Comparison of ENCODE assay signal across 35 cellular contexts in the genomic region with DNA sequence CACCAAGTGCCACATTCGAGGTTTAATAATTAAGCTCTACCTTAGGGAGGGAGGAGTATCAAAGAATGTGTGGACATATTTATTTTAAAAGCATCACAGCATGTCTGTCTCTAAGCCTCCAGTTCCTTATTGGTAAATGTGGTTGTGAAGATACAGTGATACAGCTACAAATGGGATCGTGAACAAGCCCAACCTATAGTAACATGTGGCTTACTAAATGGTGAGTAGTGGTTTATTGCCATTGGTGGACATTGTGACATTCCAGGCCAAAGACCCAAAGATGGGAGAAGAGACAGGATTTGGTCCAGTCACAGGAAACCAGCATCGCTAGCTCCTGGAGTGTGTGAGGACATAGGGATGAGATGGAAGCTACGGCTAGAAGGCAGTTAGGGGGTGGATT.
"Had no signal": no experiment of that assay in that cellular context is flagged by ENCODE, and none has a peak within 500 bp of the region (broad histone marks: within the 10 kb centered on the region; RNA-seq: fewer than 3 reads in every experiment).

No MANE protein-coding gene starts in this region.

- H3K4me3 ChIP-seq: adrenal gland, body of pancreas, breast epithelium had no signal

- H3K27me3 ChIP-seq: adrenal gland, body of pancreas, brain microvascular endothelial cell, breast epithelium had no signal

- H3K9me3 ChIP-seq: adrenal gland, body of pancreas, breast epithelium had no signal

- H3K27ac ChIP-seq: adrenal gland, body of pancreas, brain microvascular endothelial cell, breast epithelium, VCaP had no signal

- H3K4me1 Mint-ChIP-seq: activated B cell treated with CpG ODN at 0.5 μM for 24 hours; activated CD4-positive, alpha-beta T cell treated with anti-CD3 and anti-CD28 coated beads, Interleukin-2, amount 10 ng/mL, durations not matched to agents 24 days and 14 days; activated naive CD8-positive, alpha-beta T cell treated with anti-CD3 and anti-CD28 coated beads for 36 hours; activated T-helper 17 cell treated with anti-CD3 and anti-CD28 coated beads, Interleukin-2, amount 50 U/mL, for 72 hours had no signal

- DNase-seq: activated B cell treated with CpG ODN at 0.5 μM for 24 hours; activated CD4-positive, alpha-beta memory T cell treated with anti-CD3 and anti-CD28 coated beads for 36 hours; activated CD4-positive, alpha-beta T cell treated with anti-CD3 and anti-CD28 coated beads for 4 hours; activated CD4-positive, alpha-beta T cell treated with anti-CD3 and anti-CD28 coated beads, Interleukin-2, amount 10 ng/mL, durations not matched to agents 24 days and 14 days; activated CD4-positive, alpha-beta T cell treated with anti-CD3 and anti-CD28 coated beads, Interleukin-2, amount 50 U/mL, for 1 hour; activated CD4-positive, alpha-beta T cell treated with anti-CD3 and anti-CD28 coated beads, Interleukin-2, amount 50 U/mL, for 4 hours; activated CD4-positive, CD25-positive, alpha-beta regulatory T cell treated with anti-CD3 and anti-CD28 coated beads, Interleukin-2, amount 50 U/mL, for 72 hours; activated CD8-positive, alpha-beta memory T cell treated with anti-CD3 and anti-CD28 coated beads, Interleukin-2, amount 50 U/mL, for 4 hours; activated CD8-positive, alpha-beta T cell treated with anti-CD3 and anti-CD28 coated beads for 36 hours; activated effector memory CD4-positive, alpha-beta T cell treated with anti-CD3 and anti-CD28 coated beads, Interleukin-2, amount 50 U/mL, for 16 hours; activated gamma-delta T cell treated with Interleukin-2 at 50 U/mL for 16 hours; activated naive CD4-positive, alpha-beta T cell; activated naive CD4-positive, alpha-beta T cell treated with anti-CD3 and anti-CD28 coated beads for 36 hours; activated naive CD4-positive, alpha-beta T cell treated with anti-CD3 and anti-CD28 coated beads, Interleukin-2, amount 50 U/mL, for 16 hours; activated naive CD8-positive, alpha-beta T cell treated with anti-CD3 and anti-CD28 coated beads for 36 hours; activated T-cell treated with anti-CD3 and anti-CD28 coated beads for 4 hours; activated T-cell treated with anti-CD3 and anti-CD28 coated beads, Interleukin-2, amount 50 U/mL, for 1 hour; activated T-cell treated with anti-CD3 and anti-CD28 coated beads, Interleukin-2, amount 50 U/mL, for 4 hours; activated T-cell treated with anti-CD3 and anti-CD28 coated beads, Interleukin-2, amount 50 U/mL, for 72 hours; adrenal gland; amniotic stem cell; aorta; body of pancreas; brain microvascular endothelial cell; central memory CD4-positive, alpha-beta T cell; T-helper 1 cell; T-helper 2 cell; T-helper 9 cell had no signal

- H3K9me3 Mint-ChIP-seq: T-helper 2 cell treated with Interferon-gamma antibody and Interleukin-4, amounts not matched to agents 5 μg/mL and 100 μg/mL, for 36 hours had no signal

- H3K27ac Mint-ChIP-seq: activated B cell treated with CpG ODN at 0.5 μM for 24 hours; activated CD4-positive, alpha-beta memory T cell treated with anti-CD3 and anti-CD28 coated beads for 36 hours; activated CD4-positive, alpha-beta T cell treated with anti-CD3 and anti-CD28 coated beads, Interleukin-2, amount 10 ng/mL, durations not matched to agents 24 days and 14 days; activated CD8-positive, alpha-beta T cell treated with anti-CD3 and anti-CD28 coated beads for 36 hours; activated naive CD4-positive, alpha-beta T cell treated with anti-CD3 and anti-CD28 coated beads for 36 hours; activated naive CD4-positive, alpha-beta T cell treated with anti-CD3 and anti-CD28 coated beads, Interleukin-2, amount 50 U/mL, for 72 hours; activated naive CD8-positive, alpha-beta T cell treated with anti-CD3 and anti-CD28 coated beads for 36 hours; activated T-cell treated with anti-CD3 and anti-CD28 coated beads, Interleukin-2, amount 50 U/mL, for 72 hours; activated T-helper 1 cell treated with anti-CD3 and anti-CD28 coated beads, Interleukin-12 subunit alpha, Interleukin-12 subunit beta, Interleukin-2, Interleukin-4 antibody, amounts not matched to agents 30 ng/mL and 10 ng/mL and 1 ng/mL, durations not matched to agents 14 hours and 24 hours and 36 hours; activated T-helper 17 cell treated with anti-CD3 and anti-CD28 coated beads, Interleukin-2, amount 50 U/mL, for 72 hours; T-helper 1 cell treated with Interleukin-12 subunit alpha and Interleukin-12 subunit beta and Interleukin-4 antibody, amounts not matched to agents 30 μg/mL and 1 μg/mL, for 36 hours; T-helper 2 cell treated with Interferon-gamma antibody and Interleukin-4, amounts not matched to agents 5 μg/mL and 100 μg/mL, for 36 hours had no signal

- H3K36me3 ChIP-seq: adrenal gland, brain microvascular endothelial cell, breast epithelium had no signal

- H3K27me3 Mint-ChIP-seq: activated B cell treated with CpG ODN at 0.5 μM for 24 hours; activated CD4-positive, alpha-beta memory T cell treated with anti-CD3 and anti-CD28 coated beads for 36 hours; activated CD4-positive, alpha-beta T cell treated with anti-CD3 and anti-CD28 coated beads, Interleukin-2, amount 10 ng/mL, durations not matched to agents 24 days and 14 days; activated CD8-positive, alpha-beta T cell treated with anti-CD3 and anti-CD28 coated beads for 36 hours; activated naive CD8-positive, alpha-beta T cell treated with anti-CD3 and anti-CD28 coated beads for 36 hours; activated T-helper 17 cell treated with anti-CD3 and anti-CD28 coated beads, Interleukin-2, amount 50 U/mL, for 72 hours had no signal

- H3K4me3 Mint-ChIP-seq: activated B cell treated with CpG ODN at 0.5 μM for 24 hours; activated CD4-positive, alpha-beta memory T cell treated with anti-CD3 and anti-CD28 coated beads for 36 hours; activated CD4-positive, alpha-beta T cell treated with anti-CD3 and anti-CD28 coated beads, Interleukin-2, amount 10 ng/mL, durations not matched to agents 24 days and 14 days; activated CD8-positive, alpha-beta T cell treated with anti-CD3 and anti-CD28 coated beads for 36 hours; activated naive CD4-positive, alpha-beta T cell treated with anti-CD3 and anti-CD28 coated beads for 36 hours; activated naive CD8-positive, alpha-beta T cell treated with anti-CD3 and anti-CD28 coated beads for 36 hours; activated T-cell treated with anti-CD3 and anti-CD28 coated beads, Interleukin-2, amount 50 U/mL, for 4 hours; activated T-cell treated with anti-CD3 and anti-CD28 coated beads, Interleukin-2, amount 50 U/mL, for 72 hours; activated T-helper 1 cell treated with anti-CD3 and anti-CD28 coated beads, Interleukin-12 subunit alpha, Interleukin-12 subunit beta, Interleukin-2, Interleukin-4 antibody, amounts not matched to agents 30 ng/mL and 10 ng/mL and 1 ng/mL, durations not matched to agents 14 hours and 24 hours and 36 hours; activated T-helper 17 cell treated with anti-CD3 and anti-CD28 coated beads, Interleukin-2, amount 50 U/mL, for 72 hours; T-helper 1 cell treated with Interleukin-12 subunit alpha and Interleukin-12 subunit beta and Interleukin-4 antibody, amounts not matched to agents 30 μg/mL and 1 μg/mL, for 36 hours; T-helper 2 cell treated with Interferon-gamma antibody and Interleukin-4, amounts not matched to agents 5 μg/mL and 100 μg/mL, for 36 hours had no signal

- H3K4me1 ChIP-seq: adrenal gland, body of pancreas, breast epithelium had no signal
